8 cellular contexts compared by ENCODE assay signal in the genomic region with DNA sequence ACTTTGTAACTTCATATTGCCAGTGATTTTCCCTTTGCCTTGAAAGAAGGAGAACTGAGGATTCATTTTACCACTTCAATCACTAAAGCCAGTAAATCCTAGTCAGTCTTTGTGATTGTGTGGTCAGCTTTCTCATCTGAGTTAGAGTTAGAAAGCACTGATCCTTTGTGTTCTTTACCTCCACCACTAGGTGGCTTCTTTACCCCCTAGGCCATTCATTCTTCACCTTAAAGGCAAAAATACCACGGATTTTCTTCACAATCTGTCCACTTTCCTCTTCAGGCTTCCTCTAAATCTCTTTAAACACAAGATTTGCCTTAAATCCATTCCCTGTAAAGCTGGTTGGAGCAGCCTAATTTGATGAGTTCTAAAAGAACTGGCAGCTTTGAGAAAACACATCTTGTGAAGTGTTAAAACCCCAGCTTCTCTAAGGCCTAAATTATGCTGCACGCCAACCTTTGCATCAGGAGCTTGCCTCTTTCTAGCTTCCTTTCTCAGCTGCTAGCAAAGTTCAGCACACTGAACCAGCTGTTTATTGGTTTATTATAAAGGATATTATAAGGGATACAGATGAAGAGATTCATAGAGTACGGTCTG. TPM values are rescaled to one million over a fixed set of nuclear protein-coding genes. Genes with fewer than 3 reads are reported as not detected.
DNase-seq lines count a peak whose midpoint lies in the region; ATAC-seq and TF ChIP-seq lines count a peak whose summit lies in the region.

No MANE protein-coding gene starts in this region.

- no peaks in the 10 kb centered on the region for H3K27me3 ChIP-seq in Caco-2 (replicated peaks; ENCODE audit: control insufficient read depth, insufficient read depth, low read length)

- no peak overlapping the region for H3K4me3 ChIP-seq in Caco-2 (ENCODE audit: low read depth, low read length)

- no peak overlapping the region for H3K27ac Mint-ChIP-seq in Caco-2 (ENCODE audit: unreplicated experiment)
- H3K27ac Mint-ChIP-seq in glutamatergic neuron (ENCODE audit: unreplicated experiment): no peak overlapping the region
- H3K27ac Mint-ChIP-seq in type B pancreatic cell: no peak overlapping the region

- TF ChIP-seq CTCF in Caco-2 (IDR thresholded peaks at IDR 0.05; ENCODE audit: insufficient read depth in 1 of 2, low read depth in 1 of 2, low read length in 1 of 2, severe bottlenecking in 1 of 2, unreplicated experiment in 1 of 2) (peak; percentile 59 to 67), glutamatergic neuron (IDR thresholded peaks at IDR 0.05; ENCODE audit: partially characterized antibody, unreplicated experiment) (peak; percentile 80), type B pancreatic cell (conservative IDR thresholded peaks at IDR 0.05) (peak; percentile 79)

- H3K27me3 Mint-ChIP-seq in Caco-2 (ENCODE audit: insufficient read depth, unreplicated experiment) (no peaks in the 10 kb centered on the region), glutamatergic neuron (ENCODE audit: unreplicated experiment) (no peaks in the 10 kb centered on the region), type B pancreatic cell (no peaks in the 10 kb centered on the region)

- intact Hi-C loops in Caco-2 (cut with micrococcal nuclease; ENCODE audit: unreplicated experiment): loop anchor here (1.0 kb wide), 1 partner anchor 282 kb away; no protein-coding TSS in a partner anchor

- H3K4me3 Mint-ChIP-seq in Caco-2 (ENCODE audit: unreplicated experiment) (no peak overlapping the region), glutamatergic neuron (ENCODE audit: unreplicated experiment) (no peak overlapping the region), type B pancreatic cell (no peak overlapping the region)

- no peaks in the 10 kb centered on the region for H3K4me1 Mint-ChIP-seq in Caco-2 (ENCODE audit: low read depth, unreplicated experiment)
- no peaks in the 10 kb centered on the region for H3K4me1 Mint-ChIP-seq in glutamatergic neuron (ENCODE audit: low read depth, unreplicated experiment)
- no peaks in the 10 kb centered on the region for H3K4me1 Mint-ChIP-seq in type B pancreatic cell (ENCODE audit: unreplicated experiment)

- POLR2A ChIA-PET in Caco-2 (lab: Charles Lee): no interaction called here

- ATAC-seq in GM21529 (IDR thresholded peaks at IDR 0.05; ENCODE audit: unreplicated experiment) (peak; percentile 55), GM21447 (IDR thresholded peaks at IDR 0.05; ENCODE audit: unreplicated experiment) (no peak), GM19324 (IDR thresholded peaks at IDR 0.05; ENCODE audit: low FRiP score, unreplicated experiment) (no peak)

- H3K4me1 ChIP-seq in Caco-2: no peaks in the 10 kb centered on the region

- no peaks in the 10 kb centered on the region for H3K9me3 ChIP-seq in Caco-2

- no TSS peak for BruUV-seq in Caco-2 (replicated peaks; lab: Mats Ljungman, UMichigan)

- H3K9me3 Mint-ChIP-seq in Caco-2 (ENCODE audit: unreplicated experiment) (no peaks in the 10 kb centered on the region), glutamatergic neuron (ENCODE audit: unreplicated experiment) (no peaks in the 10 kb centered on the region), type B pancreatic cell (no peaks in the 10 kb centered on the region)

- H3K36me3 Mint-ChIP-seq in Caco-2 (ENCODE audit: insufficient read depth, unreplicated experiment) (peaks cover 89% of the 10 kb centered on the region), glutamatergic neuron (ENCODE audit: unreplicated experiment) (no peaks in the 10 kb centered on the region), type B pancreatic cell (peaks cover 19% of the 10 kb centered on the region)

- CTCF ChIA-PET in Caco-2 (lab: Charles Lee): interaction anchor here (0.6 to 1.8 kb wide), 6 partner anchors 10 to 282 kb away, joined by 3 to 6 read pairs (median 3); no protein-coding TSS in a partner anchor

- H3K36me3 ChIP-seq in Caco-2 (ENCODE audit: control insufficient read depth, insufficient read depth, low read length): no peaks in the 10 kb centered on the region; the same call in 1 of the 2 replicates

- DNase-seq in Caco-2 (peak in 1 of 2 experiments; percentile 21), SK-N-DZ (ENCODE audit: low spot score) (peak; percentile 22), glutamatergic neuron (no peak), type B pancreatic cell (ENCODE audit: extremely low spot score, unreplicated experiment) (no peak), NK-92 (lab: John Stamatoyannopoulos, UW; ENCODE audit: unreplicated experiment) (no peak)

RNA-seq across cellular contexts. Expression of a gene that starts 20.4 kb away (rescaled TPM):
- total RNA-seq in Caco-2 (2022) (27.5 and 30.5 TPM in 2 replicates), glutamatergic neuron (ENCODE audit: unreplicated experiment) (37.0 TPM), type B pancreatic cell (ENCODE audit: low replicate concordance) (27.0 and 31.0 TPM in 2 replicates)
- polyA plus RNA-seq in SK-N-DZ (2014; cell fraction: cytosol; rRNA removed): 16.7 and 17.0 TPM in 2 replicates
- polyA plus RNA-seq in SK-N-DZ (2014; cell fraction: nucleus; rRNA removed): 21.0 and 22.9 TPM in 2 replicates
